Comparison of ENCODE assay signal across 24 cellular contexts in the genomic region with DNA sequence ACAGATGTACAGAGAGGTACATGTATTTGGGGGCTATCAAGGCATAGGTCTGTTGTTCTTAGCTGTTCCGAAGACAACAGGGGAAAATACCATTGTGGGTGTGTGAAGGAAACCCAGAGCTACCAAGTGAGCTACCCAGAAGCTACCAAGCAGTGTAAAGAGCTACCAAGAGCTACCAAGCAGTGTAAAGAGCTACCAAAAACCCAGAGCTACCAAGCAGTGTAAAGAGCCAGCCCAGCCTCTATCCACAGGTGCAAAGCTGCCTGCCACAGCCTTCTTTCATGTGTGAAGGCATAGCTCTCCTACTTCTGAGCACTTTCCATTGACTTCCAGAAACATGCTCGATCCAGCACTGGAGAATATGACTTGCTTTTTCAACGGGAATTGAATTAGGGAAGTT.
"Had no signal": no experiment of that assay in that cellular context is flagged by ENCODE, and none has a peak within 500 bp of the region (broad histone marks: within the 10 kb centered on the region; RNA-seq: fewer than 3 reads in every experiment).

No MANE protein-coding gene starts in this region.

- H3K36me3 Mint-ChIP-seq: stimulated activated memory B cell treated with anti-CD40 and anti-IgM and Interleukin-4, amounts not matched to agents 10 μg/mL and 1 μg/mL and 100 μg/mL, for 72 hours; type B pancreatic cell had no signal

- DNase-seq: effector CD4-positive, alpha-beta T cell; foreskin melanocyte; heart left ventricle; hippocampal formation; left colon; left ventricle myocardium superior; mesendoderm; naive B cell; occipital lobe; pancreas; psoas muscle; retina; right lobe of liver; spleen; stimulated activated CD4-positive, alpha-beta T cell treated with anti-CD3 and anti-CD28 coated beads, Interleukin-15, amount 100 ng/mL, for 24 hours; stimulated activated CD4-positive, alpha-beta T cell treated with anti-CD3 and anti-CD28 coated beads, Interleukin-1b, Interleukin-23, amount 100 ng/mL, for 48 hours; stimulated activated CD4-positive, alpha-beta T cell treated with anti-CD3 and anti-CD28 coated beads, Interleukin-4, amount 100 ng/mL, for 24 hours; thyroid gland had no signal

- ATAC-seq: heart left ventricle; left colon; left ventricle myocardium superior; pancreas; psoas muscle; right lobe of liver; stimulated activated memory B cell treated with anti-CD40 and anti-IgM and Interleukin-4, amounts not matched to agents 10 μg/mL and 1 μg/mL and 100 μg/mL, for 72 hours had no signal

- H3K27ac ChIP-seq: coronary artery, heart left ventricle, pancreas, psoas muscle, right lobe of liver, spleen, thyroid gland had no signal

- H3K9me3 ChIP-seq: heart left ventricle, pancreas, psoas muscle, right lobe of liver, spleen, thyroid gland had no signal

- H3K36me3 ChIP-seq: heart left ventricle, pancreas, right lobe of liver, spleen, thyroid gland had no signal

- FAIRE-seq: pancreas, urothelium cell line had no signal

- H3K4me1 ChIP-seq: heart left ventricle, pancreas, psoas muscle, spleen, thyroid gland had no signal

- H3K9me3 Mint-ChIP-seq: naive B cell; nephron; stimulated activated memory B cell treated with anti-CD40 and anti-IgM and Interleukin-4, amounts not matched to agents 10 μg/mL and 1 μg/mL and 100 μg/mL, for 72 hours; type B pancreatic cell had no signal

- H3K27me3 ChIP-seq: heart left ventricle, pancreas, right lobe of liver, spleen, thyroid gland had no signal

- H3K4me3 ChIP-seq: coronary artery, heart left ventricle, lung, pancreas, psoas muscle, right lobe of liver, spleen, thyroid gland had no signal

- H3K4me1 Mint-ChIP-seq: naive B cell, nephron had no signal

- H3K27me3 Mint-ChIP-seq: stimulated activated memory B cell treated with anti-CD40 and anti-IgM and Interleukin-4, amounts not matched to agents 10 μg/mL and 1 μg/mL and 100 μg/mL, for 72 hours had no signal

- H3K4me3 Mint-ChIP-seq: naive B cell; nephron; stimulated activated memory B cell treated with anti-CD40 and anti-IgM and Interleukin-4, amounts not matched to agents 10 μg/mL and 1 μg/mL and 100 μg/mL, for 72 hours; type B pancreatic cell had no signal

- H3K27ac Mint-ChIP-seq: nephron; stimulated activated memory B cell treated with anti-CD40 and anti-IgM and Interleukin-4, amounts not matched to agents 10 μg/mL and 1 μg/mL and 100 μg/mL, for 72 hours; type B pancreatic cell had no signal
